ENCODE assay signal across 18 cellular contexts in the genomic region with DNA sequence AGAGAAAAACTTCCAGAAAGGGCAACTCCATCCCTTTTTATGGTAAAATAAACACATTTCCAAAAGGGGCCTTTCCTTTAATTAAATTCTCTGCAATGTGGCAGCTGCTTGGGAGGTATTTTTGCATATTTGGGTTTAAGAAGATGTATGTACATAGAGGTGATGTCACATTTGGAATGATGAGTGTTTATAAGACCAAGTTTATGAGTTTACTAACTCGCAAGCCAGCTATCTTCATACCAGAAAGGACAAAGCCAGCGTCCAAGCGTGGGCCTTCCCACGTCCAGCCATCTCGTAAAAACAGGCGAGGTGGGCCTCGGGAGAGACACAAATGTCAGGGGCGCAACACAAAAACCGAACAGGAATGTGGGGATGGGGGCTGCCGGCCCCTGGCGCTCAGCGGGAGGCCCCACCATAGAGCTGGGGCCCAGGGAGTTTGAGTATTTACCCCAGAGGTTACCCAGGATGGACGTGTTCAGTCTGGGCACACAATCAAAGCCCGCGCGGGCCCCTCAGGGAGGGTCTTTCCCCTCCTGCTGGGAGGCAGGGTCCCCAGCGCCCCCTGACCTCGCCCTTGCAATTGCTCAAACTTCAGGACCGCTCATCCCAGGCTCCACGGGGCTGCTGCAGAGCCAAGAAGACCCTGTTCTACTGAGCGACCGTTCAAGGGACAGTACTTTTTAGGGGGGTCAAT.
"Had no signal": no experiment of that assay in that cellular context is flagged by ENCODE, and none has a peak within 500 bp of the region (broad histone marks: within the 10 kb centered on the region; RNA-seq: fewer than 3 reads in every experiment).

No MANE protein-coding gene starts in this region.

- H3K4me1 ChIP-seq: colonic mucosa, right lobe of liver had no signal

- H3K4me3 ChIP-seq: colonic mucosa, right lobe of liver, skin epidermis, thoracic aorta had no signal

- H3K27ac ChIP-seq: colonic mucosa, right lobe of liver, skin epidermis, thoracic aorta had no signal

- FAIRE-seq: bronchial epithelial cell had no signal

- H3K4me3 Mint-ChIP-seq: activated naive CD4-positive, alpha-beta T cell treated with anti-CD3 and anti-CD28 coated beads, Interleukin-2, amount 10 ng/mL, durations not matched to agents 7 days and 5 days; nephron progenitor cell; type B pancreatic cell had no signal

- H3K9me3 Mint-ChIP-seq: activated naive CD4-positive, alpha-beta T cell treated with anti-CD3 and anti-CD28 coated beads, Interleukin-2, amount 10 ng/mL, durations not matched to agents 7 days and 5 days had no signal

- H3K36me3 ChIP-seq: colonic mucosa, right lobe of liver, thoracic aorta had no signal

- H3K27me3 Mint-ChIP-seq: type B pancreatic cell had no signal

- ATAC-seq: left lobe of liver had no signal

- DNase-seq: activated CD4-positive, alpha-beta T cell treated with anti-CD3 and anti-CD28 coated beads for 1 hour; activated effector memory CD4-positive, alpha-beta T cell treated with anti-CD3 and anti-CD28 coated beads, Interleukin-2, amount 50 U/mL, for 16 hours; amygdala; foreskin fibroblast; midbrain; nephron progenitor cell; occipital lobe; right lobe of liver; stimulated activated CD4-positive, alpha-beta T cell treated with anti-CD3 and anti-CD28 coated beads, Interleukin-2, amount 100 ng/mL, for 24 hours; stimulated activated naive CD4-positive, alpha-beta T cell; T-helper 1 cell had no signal

- H3K27ac Mint-ChIP-seq: activated naive CD4-positive, alpha-beta T cell treated with anti-CD3 and anti-CD28 coated beads, Interleukin-2, amount 10 ng/mL, durations not matched to agents 7 days and 5 days; nephron progenitor cell; type B pancreatic cell had no signal

- H3K36me3 Mint-ChIP-seq: activated naive CD4-positive, alpha-beta T cell treated with anti-CD3 and anti-CD28 coated beads, Interleukin-2, amount 10 ng/mL, durations not matched to agents 7 days and 5 days; type B pancreatic cell had no signal

- H3K9me3 ChIP-seq: colonic mucosa, right lobe of liver, thoracic aorta had no signal

- H3K4me1 Mint-ChIP-seq: activated naive CD4-positive, alpha-beta T cell treated with anti-CD3 and anti-CD28 coated beads, Interleukin-2, amount 10 ng/mL, durations not matched to agents 7 days and 5 days had no signal

- H3K27me3 ChIP-seq: colonic mucosa, right lobe of liver had no signal
